In the genomic region with DNA sequence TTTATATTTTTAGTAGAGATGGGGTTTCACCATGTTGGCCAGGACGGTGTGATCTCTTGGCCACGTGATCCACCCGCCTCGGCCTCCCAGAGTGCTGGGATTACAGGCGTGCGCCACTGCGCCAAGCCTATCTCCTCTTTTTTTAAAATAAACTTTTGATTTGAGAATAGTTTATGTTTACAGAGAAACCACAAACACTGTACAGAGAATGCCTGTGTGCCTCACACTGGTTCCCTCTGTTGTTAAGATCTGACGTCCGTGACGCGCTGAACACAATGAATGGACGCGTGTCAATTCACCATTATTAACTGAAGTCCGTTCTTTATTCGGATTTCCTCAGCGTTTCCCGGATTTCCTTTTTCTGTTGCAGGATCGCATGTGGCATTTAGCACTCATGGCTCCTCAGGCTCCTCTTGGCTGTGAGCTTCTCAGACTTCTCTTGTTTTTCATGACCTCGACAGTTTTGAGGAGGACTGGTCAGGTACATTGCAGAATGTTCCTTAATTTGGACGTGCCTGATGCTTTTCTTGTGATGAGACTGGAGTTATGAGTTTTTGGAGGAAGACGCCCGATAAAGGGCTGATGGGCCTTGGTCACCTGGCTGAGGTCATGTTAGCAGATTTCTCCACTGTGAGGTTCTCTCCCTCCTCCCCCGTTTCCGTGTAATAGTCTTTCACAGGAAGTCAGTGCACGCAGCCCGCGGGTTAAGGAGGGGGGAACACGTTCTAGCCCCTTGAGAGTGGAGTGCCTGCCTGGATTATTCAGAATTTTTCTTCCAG, we compare ENCODE assay signal across 10 cellular contexts.
DNase-seq lines count a peak whose midpoint lies in the region; ATAC-seq lines count a peak whose summit lies in the region.
"Had no signal": no experiment of that assay in that cellular context is flagged by ENCODE, and none has a peak within 500 bp of the region (broad histone marks: within the 10 kb centered on the region; RNA-seq: fewer than 3 reads in every experiment).

No MANE protein-coding gene starts in this region.

- peak; percentile 64 for DNase-seq in activated CD4-positive, alpha-beta T cell treated with anti-CD3 and anti-CD28 coated beads for 36 hours
- DNase-seq in activated CD4-positive, alpha-beta T cell treated with anti-CD3 and anti-CD28 coated beads for 1 hour = no peak
- peak; percentile 7 for DNase-seq in activated CD4-positive, CD25-positive, alpha-beta regulatory T cell treated with anti-CD3 and anti-CD28 coated beads, Interleukin-2, amount 50 U/mL, for 16 hours (ENCODE audit: low read depth, low spot score)
- DNase-seq in dermis microvascular lymphatic vessel endothelial cell (ENCODE audit: low read depth in 2 of 2) (peak; percentile 82 to 83), glomerular visceral epithelial cell (ENCODE audit: extremely low spot score) (no peak)
- peak in 1 of 2 donors; percentile 77 for DNase-seq in stimulated activated effector memory CD8-positive, alpha-beta T cell treated with anti-CD3 and anti-CD28 coated beads, Interleukin-12 subunit alpha, Interleukin-12 subunit beta, amount 100 ng/mL, for 72 hours (ENCODE audit: low spot score in 2 of 2)
- DNase-seq: dorsolateral prefrontal cortex, NCI-H2029 treated with DMSO at 0.1 percent for 48 hours had no signal

- CTCF ChIA-PET in activated CD4-positive, alpha-beta T cell treated with anti-CD3 and anti-CD28 coated beads for 36 hours (lab: Charles Lee) = interaction anchor here (1.0 kb wide), 1 partner anchor 181 kb away, joined by 3 read pairs; no protein-coding TSS in a partner anchor

- peaks cover 61% of the 10 kb centered on the region for H3K4me1 Mint-ChIP-seq in activated CD4-positive, alpha-beta T cell treated with anti-CD3 and anti-CD28 coated beads for 36 hours
- peaks cover 88% of the 10 kb centered on the region for H3K4me1 Mint-ChIP-seq in stimulated activated effector memory CD8-positive, alpha-beta T cell treated with anti-CD3 and anti-CD28 coated beads, Interleukin-12 subunit alpha, Interleukin-12 subunit beta, amount 100 ng/mL, for 72 hours

- ATAC-seq in activated CD4-positive, alpha-beta T cell treated with anti-CD3 and anti-CD28 coated beads for 36 hours = no peak
- no peak for ATAC-seq in stimulated activated effector memory CD8-positive, alpha-beta T cell treated with anti-CD3 and anti-CD28 coated beads, Interleukin-12 subunit alpha, Interleukin-12 subunit beta, amount 100 ng/mL, for 72 hours
- ATAC-seq in HG03460 (IDR thresholded peaks at IDR 0.05; ENCODE audit: unreplicated experiment) = no peak
- ATAC-seq in GM19463 (IDR thresholded peaks at IDR 0.05; ENCODE audit: unreplicated experiment) = no peak

- H3K36me3 Mint-ChIP-seq in activated CD4-positive, alpha-beta T cell treated with anti-CD3 and anti-CD28 coated beads for 36 hours (ENCODE audit: low read depth) = no peaks in the 10 kb centered on the region
- H3K36me3 Mint-ChIP-seq in stimulated activated effector memory CD8-positive, alpha-beta T cell treated with anti-CD3 and anti-CD28 coated beads, Interleukin-12 subunit alpha, Interleukin-12 subunit beta, amount 100 ng/mL, for 72 hours = peaks cover 32% of the 10 kb centered on the region

- peak overlapping the region; percentile 4 for H3K4me3 Mint-ChIP-seq in activated CD4-positive, alpha-beta T cell treated with anti-CD3 and anti-CD28 coated beads for 36 hours
- peak overlapping the region; percentile 78 for H3K4me3 Mint-ChIP-seq in stimulated activated effector memory CD8-positive, alpha-beta T cell treated with anti-CD3 and anti-CD28 coated beads, Interleukin-12 subunit alpha, Interleukin-12 subunit beta, amount 100 ng/mL, for 72 hours

- H3K27ac Mint-ChIP-seq in activated CD4-positive, alpha-beta T cell treated with anti-CD3 and anti-CD28 coated beads for 36 hours = peak overlapping the region; percentile 81
- peak overlapping the region; percentile 96 for H3K27ac Mint-ChIP-seq in stimulated activated effector memory CD8-positive, alpha-beta T cell treated with anti-CD3 and anti-CD28 coated beads, Interleukin-12 subunit alpha, Interleukin-12 subunit beta, amount 100 ng/mL, for 72 hours

- peaks cover 1% of the 10 kb centered on the region for H3K9me3 Mint-ChIP-seq in activated CD4-positive, alpha-beta T cell treated with anti-CD3 and anti-CD28 coated beads for 36 hours (ENCODE audit: low read depth)
- H3K9me3 Mint-ChIP-seq in stimulated activated effector memory CD8-positive, alpha-beta T cell treated with anti-CD3 and anti-CD28 coated beads, Interleukin-12 subunit alpha, Interleukin-12 subunit beta, amount 100 ng/mL, for 72 hours = peaks cover 7% of the 10 kb centered on the region

- intact Hi-C loops in activated CD4-positive, alpha-beta T cell treated with anti-CD3 and anti-CD28 coated beads for 36 hours (cut with DNase I, micrococcal nuclease) = loop anchor here (2.0 to 10.0 kb wide), 5 partner anchors 36 to 509 kb away; partner anchors contain the start of genes DAP (in 1 of the 2) and MARCHF6 (in 1 of the 2)

- H3K27me3 Mint-ChIP-seq in activated CD4-positive, alpha-beta T cell treated with anti-CD3 and anti-CD28 coated beads for 36 hours = peaks cover 13% of the 10 kb centered on the region

- POLR2A ChIA-PET in activated CD4-positive, alpha-beta T cell treated with anti-CD3 and anti-CD28 coated beads for 36 hours (lab: Charles Lee) = interaction anchor here (0.6 kb wide), 1 partner anchor 235 kb away, joined by 4 read pairs; no protein-coding TSS in a partner anchor

Comparison
In these comparisons a context has a peak if more than half of its experiments do, and no peak if none do; other contexts are left out.
1. DNase-seq: peak in activated CD4-positive, alpha-beta T cell treated with anti-CD3 and anti-CD28 coated beads for 36 hours (single experiment), activated CD4-positive, CD25-positive, alpha-beta regulatory T cell treated with anti-CD3 and anti-CD28 coated beads, Interleukin-2, amount 50 U/mL, for 16 hours (single experiment) and dermis microvascular lymphatic vessel endothelial cell (2 of 2); none in activated CD4-positive, alpha-beta T cell treated with anti-CD3 and anti-CD28 coated beads for 1 hour (single experiment) and glomerular visceral epithelial cell (single experiment).